In genomic region chr19:9937001-9937411, GRCh38 we compare ENCODE assay signal across 2 cellular contexts.
TF ChIP-seq lines count a peak whose summit lies in the region.

No MANE protein-coding gene starts in this region.

TF ChIP-seq in SK-N-SH, 30 proteins besides CTCF, POLR2A, EP300 and RAD21 (continued from another document):
- TF ChIP-seq, protein P1, sequence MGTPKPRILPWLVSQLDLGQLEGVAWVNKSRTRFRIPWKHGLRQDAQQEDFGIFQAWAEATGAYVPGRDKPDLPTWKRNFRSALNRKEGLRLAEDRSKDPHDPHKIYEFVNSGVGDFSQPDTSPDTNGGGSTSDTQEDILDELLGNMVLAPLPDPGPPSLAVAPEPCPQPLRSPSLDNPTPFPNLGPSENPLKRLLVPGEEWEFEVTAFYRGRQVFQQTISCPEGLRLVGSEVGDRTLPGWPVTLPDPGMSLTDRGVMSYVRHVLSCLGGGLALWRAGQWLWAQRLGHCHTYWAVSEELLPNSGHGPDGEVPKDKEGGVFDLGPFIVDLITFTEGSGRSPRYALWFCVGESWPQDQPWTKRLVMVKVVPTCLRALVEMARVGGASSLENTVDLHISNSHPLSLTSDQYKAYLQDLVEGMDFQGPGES (IDR thresholded peaks at IDR 0.05; ENCODE audit: low read depth, low read length), result no peak
- TF ChIP-seq NFIC (IDR thresholded peaks at IDR 0.05; ENCODE audit: borderline replicate concordance) (no peak), FOXJ3 (CRISPR knock-in tag; IDR thresholded peaks at IDR 0.05) (no peak)
TF ChIP-seq in SK-N-SH: peak in this region for 0.

TF ChIP-seq in SK-N-SH treated with all-trans-retinoic acid at 6 μM for 48 hours, 23 proteins besides CTCF, POLR2A, EP300 and RAD21 (continued from another document):
- TF ChIP-seq CREB5 (CRISPR knock-in tag; IDR thresholded peaks at IDR 0.05; ENCODE audit: low read depth) (no peak), ZFP3 (CRISPR knock-in tag; IDR thresholded peaks at IDR 0.05) (no peak), ZNF70 (CRISPR knock-in tag; IDR thresholded peaks at IDR 0.05) (no peak), SNAI2 (CRISPR knock-in tag; IDR thresholded peaks at IDR 0.05) (no peak), PPARA (CRISPR knock-in tag; IDR thresholded peaks at IDR 0.05; ENCODE audit: borderline replicate concordance) (no peak), BACH2 (CRISPR knock-in tag; IDR thresholded peaks at IDR 0.05; ENCODE audit: borderline replicate concordance) (no peak), TOX (CRISPR knock-in tag; IDR thresholded peaks at IDR 0.05; ENCODE audit: borderline replicate concordance) (no peak)
- TF ChIP-seq, protein P2, sequence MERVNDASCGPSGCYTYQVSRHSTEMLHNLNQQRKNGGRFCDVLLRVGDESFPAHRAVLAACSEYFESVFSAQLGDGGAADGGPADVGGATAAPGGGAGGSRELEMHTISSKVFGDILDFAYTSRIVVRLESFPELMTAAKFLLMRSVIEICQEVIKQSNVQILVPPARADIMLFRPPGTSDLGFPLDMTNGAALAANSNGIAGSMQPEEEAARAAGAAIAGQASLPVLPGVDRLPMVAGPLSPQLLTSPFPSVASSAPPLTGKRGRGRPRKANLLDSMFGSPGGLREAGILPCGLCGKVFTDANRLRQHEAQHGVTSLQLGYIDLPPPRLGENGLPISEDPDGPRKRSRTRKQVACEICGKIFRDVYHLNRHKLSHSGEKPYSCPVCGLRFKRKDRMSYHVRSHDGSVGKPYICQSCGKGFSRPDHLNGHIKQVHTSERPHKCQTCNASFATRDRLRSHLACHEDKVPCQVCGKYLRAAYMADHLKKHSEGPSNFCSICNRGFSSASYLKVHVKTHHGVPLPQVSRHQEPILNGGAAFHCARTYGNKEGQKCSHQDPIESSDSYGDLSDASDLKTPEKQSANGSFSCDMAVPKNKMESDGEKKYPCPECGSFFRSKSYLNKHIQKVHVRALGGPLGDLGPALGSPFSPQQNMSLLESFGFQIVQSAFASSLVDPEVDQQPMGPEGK (CRISPR knock-in tag; IDR thresholded peaks at IDR 0.05; ENCODE audit: borderline replicate concordance), result no peak
- TF ChIP-seq, protein P3, sequence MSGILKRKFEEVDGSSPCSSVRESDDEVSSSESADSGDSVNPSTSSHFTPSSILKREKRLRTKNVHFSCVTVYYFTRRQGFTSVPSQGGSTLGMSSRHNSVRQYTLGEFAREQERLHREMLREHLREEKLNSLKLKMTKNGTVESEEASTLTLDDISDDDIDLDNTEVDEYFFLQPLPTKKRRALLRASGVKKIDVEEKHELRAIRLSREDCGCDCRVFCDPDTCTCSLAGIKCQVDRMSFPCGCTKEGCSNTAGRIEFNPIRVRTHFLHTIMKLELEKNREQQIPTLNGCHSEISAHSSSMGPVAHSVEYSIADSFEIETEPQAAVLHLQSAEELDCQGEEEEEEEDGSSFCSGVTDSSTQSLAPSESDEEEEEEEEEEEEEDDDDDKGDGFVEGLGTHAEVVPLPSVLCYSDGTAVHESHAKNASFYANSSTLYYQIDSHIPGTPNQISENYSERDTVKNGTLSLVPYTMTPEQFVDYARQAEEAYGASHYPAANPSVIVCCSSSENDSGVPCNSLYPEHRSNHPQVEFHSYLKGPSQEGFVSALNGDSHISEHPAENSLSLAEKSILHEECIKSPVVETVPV (CRISPR knock-in tag; IDR thresholded peaks at IDR 0.05), result no peak
TF ChIP-seq in SK-N-SH treated with all-trans-retinoic acid at 6 μM for 48 hours: peak in this region for 0.
